ENCODE assay signal across 4 cellular contexts in genomic region chr19:40930799-40931198, GRCh38. TPM values are rescaled to one million over a fixed set of nuclear protein-coding genes. Genes with fewer than 3 reads are reported as not detected.
"Had no signal": no experiment of that assay in that cellular context is flagged by ENCODE, and none has a peak within 500 bp of the region (broad histone marks: within the 10 kb centered on the region; RNA-seq: fewer than 3 reads in every experiment).

No MANE protein-coding gene starts in this region.

RNA-seq across cellular contexts. Expression of gene CYP2A7, which starts 48.8 kb away (rescaled TPM):
- total RNA-seq: LHCN-M2, M059J, MCF 10A, NCI-H460 had no signal
